8 cellular contexts compared by ENCODE assay signal in the genomic region with DNA sequence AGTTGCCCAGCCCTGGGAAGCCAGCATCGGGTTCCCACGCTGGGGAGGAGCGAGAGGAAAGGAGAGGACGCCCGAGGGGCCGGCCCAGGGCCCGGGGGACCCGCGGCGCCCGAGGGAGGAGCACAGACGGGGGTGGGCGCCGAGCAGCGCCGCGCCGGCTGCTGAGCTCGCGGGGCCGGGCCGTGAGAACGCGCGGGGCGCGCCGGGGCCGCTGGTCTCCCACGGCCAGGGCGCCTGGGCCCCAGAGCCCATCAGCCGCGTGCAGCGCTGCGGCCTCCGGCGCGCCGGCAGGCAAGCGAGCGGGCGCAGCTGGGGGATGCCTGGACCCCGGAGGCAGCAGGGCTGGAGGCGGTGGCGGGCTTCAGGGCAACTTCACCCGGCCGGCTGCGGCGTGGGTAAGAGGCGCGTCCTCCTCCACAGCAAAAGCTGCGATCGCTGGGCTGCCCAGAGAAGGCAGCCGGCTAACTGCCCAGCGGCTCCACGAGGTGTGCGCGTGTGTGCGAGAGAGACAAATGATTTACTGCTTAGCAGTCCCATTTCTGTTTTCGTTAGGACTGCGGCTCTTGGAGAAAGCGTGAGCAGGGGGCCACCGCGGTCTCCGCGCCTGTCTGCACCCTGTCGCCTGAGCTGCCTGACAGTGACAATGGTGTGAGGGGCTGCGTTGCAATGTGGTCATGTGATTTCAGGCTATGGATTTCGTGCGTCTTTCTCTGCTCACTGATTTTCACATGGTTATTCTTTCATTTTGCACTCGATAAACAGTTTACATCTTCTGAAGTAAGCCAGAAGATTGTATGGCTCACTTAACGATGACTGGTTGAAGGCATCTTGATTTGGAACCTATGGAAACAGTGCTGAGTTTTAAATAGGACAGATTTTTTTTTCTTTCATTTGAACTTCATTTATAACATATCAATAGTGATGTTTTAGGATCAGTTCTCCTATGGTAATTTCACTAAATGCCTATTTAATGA. TPM values are rescaled to one million over a fixed set of nuclear protein-coding genes. Genes with fewer than 3 reads are reported as not detected.
DNase-seq lines count a peak whose midpoint lies in the region; ATAC-seq lines count a peak whose summit lies in the region.

No MANE protein-coding gene starts in this region.

- H3K27ac ChIP-seq in BLaER1: peak overlapping the region; percentile 64

- peaks cover 10% of the 10 kb centered on the region; the same call in 1 of the 2 replicates for H3K4me1 ChIP-seq in BLaER1

- H3K9me3 Mint-ChIP-seq in dendritic cell treated with granulocyte-macrophage colony-stimulating factor and Interleukin-4, amounts not matched to agents 40 ng/mL and 50 ng/mL, for 4 days: no peaks in the 10 kb centered on the region
- H3K9me3 Mint-ChIP-seq in stimulated activated naive CD8-positive, alpha-beta T cell treated with anti-CD3 and anti-CD28 coated beads, Interleukin-15, Interleukin-2, amounts not matched to agents 100 ng/mL and 50 ng/mL, for 24 hours: no peaks in the 10 kb centered on the region

- H3K36me3 Mint-ChIP-seq in dendritic cell treated with granulocyte-macrophage colony-stimulating factor and Interleukin-4, amounts not matched to agents 40 ng/mL and 50 ng/mL, for 4 days (ENCODE audit: low read depth): peaks cover 7% of the 10 kb centered on the region
- H3K36me3 Mint-ChIP-seq in stimulated activated naive CD8-positive, alpha-beta T cell treated with anti-CD3 and anti-CD28 coated beads, Interleukin-15, Interleukin-2, amounts not matched to agents 100 ng/mL and 50 ng/mL, for 24 hours (ENCODE audit: low read depth): no peaks in the 10 kb centered on the region

- H3K9me3 ChIP-seq in BLaER1: no peaks in the 10 kb centered on the region

- intact Hi-C loops in dendritic cell treated with granulocyte-macrophage colony-stimulating factor and Interleukin-4, amounts not matched to agents 40 ng/mL and 50 ng/mL, for 4 days (cut with micrococcal nuclease): loop anchor here (10.0 kb wide), 1 partner anchor 87 kb away; a partner anchor contains a TSS

- peak; percentile 57 for ATAC-seq in GM18907 (IDR thresholded peaks at IDR 0.05; ENCODE audit: unreplicated experiment)
- peak; percentile 64 for ATAC-seq in HG03097 (IDR thresholded peaks at IDR 0.05; ENCODE audit: low FRiP score, unreplicated experiment)
- ATAC-seq in left lobe of liver: peak; percentile 78

- peaks cover 35% of the 10 kb centered on the region for H3K27me3 Mint-ChIP-seq in dendritic cell treated with granulocyte-macrophage colony-stimulating factor and Interleukin-4, amounts not matched to agents 40 ng/mL and 50 ng/mL, for 4 days
- H3K27me3 Mint-ChIP-seq in stimulated activated naive CD8-positive, alpha-beta T cell treated with anti-CD3 and anti-CD28 coated beads, Interleukin-15, Interleukin-2, amounts not matched to agents 100 ng/mL and 50 ng/mL, for 24 hours: peaks cover 68% of the 10 kb centered on the region

- no peaks in the 10 kb centered on the region for H4K20me1 ChIP-seq in BLaER1

- H3K4me2 ChIP-seq in BLaER1: peak overlapping the region; percentile 89

- peak overlapping the region; percentile 81 for H3K4me3 Mint-ChIP-seq in dendritic cell treated with granulocyte-macrophage colony-stimulating factor and Interleukin-4, amounts not matched to agents 40 ng/mL and 50 ng/mL, for 4 days
- peak overlapping the region; percentile 84 for H3K4me3 Mint-ChIP-seq in stimulated activated naive CD8-positive, alpha-beta T cell treated with anti-CD3 and anti-CD28 coated beads, Interleukin-15, Interleukin-2, amounts not matched to agents 100 ng/mL and 50 ng/mL, for 24 hours

- peak; percentile 23 for DNase-seq in RPMI7951 (ENCODE audit: low read depth)
- peak; percentile 56 for DNase-seq in left lobe of liver (ENCODE audit: low spot score)
- no peak for DNase-seq in NOMO-1 (lab: John Stamatoyannopoulos, UW; ENCODE audit: unreplicated experiment in 2 of 2)

- peak overlapping the region; percentile 75 for H3K9ac ChIP-seq in BLaER1

- H3K36me3 ChIP-seq in BLaER1: no peaks in the 10 kb centered on the region

- H3K4me1 Mint-ChIP-seq in dendritic cell treated with granulocyte-macrophage colony-stimulating factor and Interleukin-4, amounts not matched to agents 40 ng/mL and 50 ng/mL, for 4 days (ENCODE audit: low read depth): peaks cover 30% of the 10 kb centered on the region
- H3K4me1 Mint-ChIP-seq in stimulated activated naive CD8-positive, alpha-beta T cell treated with anti-CD3 and anti-CD28 coated beads, Interleukin-15, Interleukin-2, amounts not matched to agents 100 ng/mL and 50 ng/mL, for 24 hours (ENCODE audit: low read depth): peaks cover 13% of the 10 kb centered on the region

- H3K4me3 ChIP-seq in BLaER1: peak overlapping the region; percentile 75

- H3K27ac Mint-ChIP-seq in dendritic cell treated with granulocyte-macrophage colony-stimulating factor and Interleukin-4, amounts not matched to agents 40 ng/mL and 50 ng/mL, for 4 days: no peak overlapping the region
- peak overlapping the region; percentile 34 for H3K27ac Mint-ChIP-seq in stimulated activated naive CD8-positive, alpha-beta T cell treated with anti-CD3 and anti-CD28 coated beads, Interleukin-15, Interleukin-2, amounts not matched to agents 100 ng/mL and 50 ng/mL, for 24 hours

- H3K27me3 ChIP-seq in BLaER1: peaks cover 41% of the 10 kb centered on the region

RNA-seq across cellular contexts. Expression of a gene that starts 1.2 kb away (rescaled TPM):
- not detected in 2 replicates for total RNA-seq in RPMI7951 (2014; rRNA removed; shearing (Covaris generic))
- 4.9 TPM for total RNA-seq in left lobe of liver

Comparison
In these comparisons a context has a peak if more than half of its experiments do, and no peak if none do; other contexts are left out.
1. DNase-seq: peak in RPMI7951 (single experiment) and left lobe of liver (single experiment); none in NOMO-1 (0 of 2).
2. Peak in every context shown above with its lines, with median percentiles within 50 percentile points of each other: ATAC-seq.